ENCODE assay signal across 23 cellular contexts in genomic region chr1:6622396-6623152, GRCh38. TPM values are rescaled to one million over a fixed set of nuclear protein-coding genes. Genes with fewer than 3 reads are reported as not detected.
DNase-seq lines count a peak whose midpoint lies in the region; ATAC-seq and TF ChIP-seq lines count a peak whose summit lies in the region.
"Had no signal": no experiment of that assay in that cellular context is flagged by ENCODE, and none has a peak within 500 bp of the region (broad histone marks: within the 10 kb centered on the region; RNA-seq: fewer than 3 reads in every experiment).

No MANE protein-coding gene starts in this region.

- peaks cover 84% of the 10 kb centered on the region for H3K79me2 ChIP-seq in osteoblast (ENCODE audit: insufficient read depth, low read length)

- peak overlapping the region; percentile 21 for H3K4me3 Mint-ChIP-seq in endothelial cell (ENCODE audit: unreplicated experiment)
- H3K4me3 Mint-ChIP-seq: stimulated activated naive CD8-positive, alpha-beta T cell treated with anti-CD3 and anti-CD28 coated beads, Interleukin-15, amount 100 ng/mL, for 72 hours had no signal

- peaks cover 5% of the 10 kb centered on the region for H3K27me3 Mint-ChIP-seq in endothelial cell (ENCODE audit: unreplicated experiment)
- H3K27me3 Mint-ChIP-seq: IgD-negative memory B cell; stimulated activated naive CD8-positive, alpha-beta T cell treated with anti-CD3 and anti-CD28 coated beads, Interleukin-15, amount 100 ng/mL, for 72 hours had no signal

- H3K4me1 ChIP-seq in cardiac muscle cell (ENCODE audit: low read depth) (no peaks in the 10 kb centered on the region), left ventricle myocardium inferior (peaks cover 30% of the 10 kb centered on the region), osteoblast (ENCODE audit: insufficient read depth, low read length) (peaks cover 9% of the 10 kb centered on the region)

- no peak for TF ChIP-seq CTCF in cardiac muscle cell (IDR thresholded peaks at IDR 0.05; ENCODE audit: low read depth, low read length)
- no peak for TF ChIP-seq CTCF in left ventricle myocardium inferior (IDR thresholded peaks at IDR 0.05; ENCODE audit: borderline replicate concordance)
- TF ChIP-seq CTCF in endothelial cell (IDR thresholded peaks at IDR 0.05; ENCODE audit: unreplicated experiment) = no peak
- no peak for TF ChIP-seq CTCF in osteoblast (IDR thresholded peaks at IDR 0.05; ENCODE audit: extremely low read depth, low read depth, low read length)

- no peaks in the 10 kb centered on the region for H3K9me3 Mint-ChIP-seq in endothelial cell (ENCODE audit: unreplicated experiment)
- H3K9me3 Mint-ChIP-seq: IgD-negative memory B cell; natural killer cell; stimulated activated naive CD8-positive, alpha-beta T cell treated with anti-CD3 and anti-CD28 coated beads, Interleukin-15, amount 100 ng/mL, for 72 hours had no signal

- peak overlapping the region; percentile 17 for H3K27ac Mint-ChIP-seq in endothelial cell (ENCODE audit: unreplicated experiment)
- H3K27ac Mint-ChIP-seq: natural killer cell had no signal

- H3K27ac ChIP-seq in cardiac muscle cell (peak overlapping the region; percentile 92), left ventricle myocardium inferior (replicated peaks) (no peak overlapping the region), osteoblast (ENCODE audit: low read depth, low read length) (no peak overlapping the region)
- H3K27ac ChIP-seq: A549; BLaER1 treated with 17β-estradiol and CSF1 and Interleukin-3, amounts not matched to agents 10 nM and 100 nM; esophagus squamous epithelium; psoas muscle; skin epidermis had no signal

- ATAC-seq in HG03025 (IDR thresholded peaks at IDR 0.05; ENCODE audit: low FRiP score, unreplicated experiment) (no peak), HG03571 (IDR thresholded peaks at IDR 0.05; ENCODE audit: unreplicated experiment) (no peak)
- ATAC-seq: A549; natural killer cell; psoas muscle; stimulated activated naive CD8-positive, alpha-beta T cell treated with anti-CD3 and anti-CD28 coated beads, Interleukin-15, amount 100 ng/mL, for 72 hours had no signal

- peaks cover 20% of the 10 kb centered on the region for H3K36me3 Mint-ChIP-seq in endothelial cell (ENCODE audit: low read depth, unreplicated experiment)
- H3K36me3 Mint-ChIP-seq: natural killer cell had no signal

- no peaks in the 10 kb centered on the region for H3K4me1 Mint-ChIP-seq in endothelial cell (ENCODE audit: unreplicated experiment)

- H3K9me3 ChIP-seq in cardiac muscle cell (ENCODE audit: low read depth) = no peaks in the 10 kb centered on the region
- H3K9me3 ChIP-seq in left ventricle myocardium inferior (replicated peaks) = no peaks in the 10 kb centered on the region
- no peaks in the 10 kb centered on the region for H3K9me3 ChIP-seq in osteoblast (ENCODE audit: low read depth, low read length)
- H3K9me3 ChIP-seq: A549; BLaER1 treated with 17β-estradiol and CSF1 and Interleukin-3, amounts not matched to agents 10 nM and 100 nM; esophagus squamous epithelium; psoas muscle had no signal

- intact Hi-C loops in left ventricle myocardium inferior (cut with micrococcal nuclease) = no loop called here

- no peak overlapping the region for H3K4me2 ChIP-seq in osteoblast (ENCODE audit: insufficient read depth, low read length)
- H3K4me2 ChIP-seq: A549; BLaER1 treated with 17β-estradiol and CSF1 and Interleukin-3, amounts not matched to agents 10 nM and 100 nM had no signal

- H3K36me3 ChIP-seq in cardiac muscle cell (peaks cover 30% of the 10 kb centered on the region), left ventricle myocardium inferior (peaks cover 62% of the 10 kb centered on the region), osteoblast (ENCODE audit: insufficient read depth, low read length) (peaks cover 57% of the 10 kb centered on the region)

- H4K20me1 ChIP-seq in osteoblast (ENCODE audit: insufficient read depth, low read length) = peaks cover 57% of the 10 kb centered on the region

- H3K4me3 ChIP-seq in cardiac muscle cell (no peak overlapping the region), left ventricle myocardium inferior (no peak overlapping the region), osteoblast (ENCODE audit: insufficient read depth, low read length) (no peak overlapping the region)
- H3K4me3 ChIP-seq: A549; BLaER1 treated with 17β-estradiol and CSF1 and Interleukin-3, amounts not matched to agents 10 nM and 100 nM; esophagus squamous epithelium; psoas muscle; skin epidermis had no signal

- no peak for DNase-seq in cardiac muscle cell (ENCODE audit: low read depth in 1 of 2, low spot score in 1 of 2)
- DNase-seq in left ventricle myocardium inferior = no peak
- DNase-seq in endothelial cell (ENCODE audit: low spot score) = no peak
- peak; percentile 72 for DNase-seq in osteoblast (ENCODE audit: insufficient read length, low spot score, missing footprints)
- no peak for DNase-seq in activated CD4-positive, alpha-beta T cell treated with anti-CD3 and anti-CD28 coated beads for 4 hours
- no peak for DNase-seq in NCI-H1694 (lab: John Stamatoyannopoulos, UW)
- DNase-seq: activated CD4-positive, alpha-beta T cell treated with anti-CD3 and anti-CD28 coated beads, Interleukin-2, amount 50 U/mL, for 48 hours; aorta; cerebellar nuclear complex; esophagus squamous epithelium; mesendoderm; natural killer cell; NCI-H748 treated with DMSO at 0.1 percent for 48 hours; psoas muscle; SIG-M5; stimulated activated CD4-positive, alpha-beta T cell treated with anti-CD3 and anti-CD28 coated beads, Interleukin-4, amount 100 ng/mL, for 24 hours; stimulated activated naive CD8-positive, alpha-beta T cell treated with anti-CD3 and anti-CD28 coated beads, Interleukin-15, amount 100 ng/mL, for 72 hours had no signal

- H2AFZ ChIP-seq in osteoblast (ENCODE audit: low read length) = no peak overlapping the region

- H3K27me3 ChIP-seq in cardiac muscle cell = no peaks in the 10 kb centered on the region
- H3K27me3 ChIP-seq in left ventricle myocardium inferior (ENCODE audit: low read depth) = no peaks in the 10 kb centered on the region
- no peaks in the 10 kb centered on the region for H3K27me3 ChIP-seq in osteoblast (ENCODE audit: insufficient read depth, low read length)
- H3K27me3 ChIP-seq: BLaER1 treated with 17β-estradiol and CSF1 and Interleukin-3, amounts not matched to agents 10 nM and 100 nM; esophagus squamous epithelium had no signal

RNA-seq across cellular contexts. Expression of gene THAP3, which starts 2.1 kb away (rescaled TPM):
- total RNA-seq in cardiac muscle cell (46.0 and 55.5 TPM in 2 replicates), left ventricle myocardium inferior (14.9 TPM), endothelial cell (ENCODE audit: unreplicated experiment) (13.5 TPM), osteoblast (19.2 and 19.5 TPM in 2 replicates)
- polyA plus RNA-seq in cardiac muscle cell = 35.1 and 43.7 TPM in 2 replicates

RNA-seq across cellular contexts. Expression of gene PHF13, which starts 9.0 kb away (rescaled TPM):
- total RNA-seq in cardiac muscle cell (20.6 and 31.6 TPM in 2 replicates), left ventricle myocardium inferior (6.8 TPM), endothelial cell (ENCODE audit: unreplicated experiment) (21.6 TPM), osteoblast (13.4 and 16.8 TPM in 2 replicates)
- polyA plus RNA-seq in cardiac muscle cell = 16.8 and 25.9 TPM in 2 replicates

RNA-seq across cellular contexts. Expression of gene KLHL21, which starts 19.9 kb away (rescaled TPM):
- total RNA-seq in cardiac muscle cell (62.7 and 90.5 TPM in 2 replicates), left ventricle myocardium inferior (83.7 TPM), endothelial cell (ENCODE audit: unreplicated experiment) (5.0 TPM), osteoblast (76.3 and 86.1 TPM in 2 replicates)
- polyA plus RNA-seq in cardiac muscle cell = 37.3 and 40.6 TPM in 2 replicates

RNA-seq across cellular contexts. Expression of gene ZBTB48, which starts 42.8 kb away (rescaled TPM):
- total RNA-seq in cardiac muscle cell (38.5 and 46.3 TPM in 2 replicates), left ventricle myocardium inferior (12.9 TPM), endothelial cell (ENCODE audit: unreplicated experiment) (32.2 TPM), osteoblast (11.5 and 14.5 TPM in 2 replicates)
- polyA plus RNA-seq in cardiac muscle cell = 22.4 and 28.8 TPM in 2 replicates

Comparison
In these comparisons a context has a peak if more than half of its experiments do, and no peak if none do; other contexts are left out.
1. RNA of gene KLHL21, which starts 19.9 kb away (total RNA-seq): 62.7 to 90.5 TPM in cardiac muscle cell, 76.3 to 86.1 TPM in osteoblast and 83.7 TPM in left ventricle myocardium inferior (single experiment); 5.0 TPM in endothelial cell (single experiment); every median in the first group is over 10 times any median in the second.